In genomic region chr11:13258855-13259254, GRCh38 we compare ENCODE assay signal across 19 cellular contexts.
"Had no signal": no experiment of that assay in that cellular context is flagged by ENCODE, and none has a peak within 500 bp of the region (broad histone marks: within the 10 kb centered on the region; RNA-seq: fewer than 3 reads in every experiment).

No MANE protein-coding gene starts in this region.

- H3K4me3 Mint-ChIP-seq: activated naive CD8-positive, alpha-beta T cell treated with anti-CD3 and anti-CD28 coated beads for 36 hours; neural progenitor cell had no signal

- FAIRE-seq: endometrium, kidney had no signal

- H3K9ac ChIP-seq: neural progenitor cell had no signal

- H3K36me3 ChIP-seq: esophagus squamous epithelium, neural progenitor cell, ovary, sigmoid colon, suprapubic skin, upper lobe of left lung, WERI-Rb-1 had no signal

- H3K4me2 ChIP-seq: neural progenitor cell had no signal

- H3K27me3 ChIP-seq: esophagus squamous epithelium, neural progenitor cell, ovary, sigmoid colon, suprapubic skin, upper lobe of left lung had no signal

- H3K27me3 Mint-ChIP-seq: activated naive CD8-positive, alpha-beta T cell treated with anti-CD3 and anti-CD28 coated beads for 36 hours had no signal

- H3K4me3 ChIP-seq: esophagus squamous epithelium, neural progenitor cell, ovary, sigmoid colon, suprapubic skin, upper lobe of left lung had no signal

- H3K27ac Mint-ChIP-seq: activated naive CD8-positive, alpha-beta T cell treated with anti-CD3 and anti-CD28 coated beads for 36 hours; neural progenitor cell had no signal

- H3K36me3 Mint-ChIP-seq: activated naive CD8-positive, alpha-beta T cell treated with anti-CD3 and anti-CD28 coated beads for 36 hours; mesothelial cell of epicardium; neural progenitor cell had no signal

- H3K9me3 Mint-ChIP-seq: activated naive CD8-positive, alpha-beta T cell treated with anti-CD3 and anti-CD28 coated beads for 36 hours; mesothelial cell of epicardium; neural progenitor cell had no signal

- H2AFZ ChIP-seq: neural progenitor cell had no signal

- H3K27ac ChIP-seq: esophagus squamous epithelium, neural progenitor cell, ovary, sigmoid colon, suprapubic skin, upper lobe of left lung, WERI-Rb-1 had no signal

- H3K9me3 ChIP-seq: esophagus squamous epithelium, ovary, sigmoid colon, suprapubic skin, upper lobe of left lung had no signal

- DNase-seq: activated CD4-positive, alpha-beta T cell treated with anti-CD3 and anti-CD28 coated beads for 4 hours; activated gamma-delta T cell; activated naive CD8-positive, alpha-beta T cell treated with anti-CD3 and anti-CD28 coated beads for 36 hours; anterior cingulate cortex; esophagus squamous epithelium; foreskin fibroblast; head of caudate nucleus; kidney; ovary; sigmoid colon; stimulated activated CD4-positive, alpha-beta T cell treated with anti-CD3 and anti-CD28 coated beads, Interleukin-2, amount 100 ng/mL, for 48 hours; stimulated activated naive CD4-positive, alpha-beta T cell treated with Interleukin-2 at 50 U/mL for 16 hours; T-helper 1 cell; upper lobe of left lung; WERI-Rb-1 had no signal
